ENCODE assay signal across 8 cellular contexts in genomic region chr16:3459401-3460090, GRCh38. TPM values are rescaled to one million over a fixed set of nuclear protein-coding genes. Genes with fewer than 3 reads are reported as not detected.
DNase-seq lines count a peak whose midpoint lies in the region; ATAC-seq and TF ChIP-seq lines count a peak whose summit lies in the region.

No MANE protein-coding gene starts in this region.

- H3K27ac ChIP-seq in adrenal gland: peak overlapping the region in 4 of 5 donors; percentile 89 to 99 (median 94)
- peak overlapping the region; percentile 28 to 95 for H3K27ac ChIP-seq in left lung
- peak overlapping the region in 3 of 4 donors; percentile 91 to 96 (median 93) for H3K27ac ChIP-seq in tibial nerve

- intact Hi-C loops in adrenal gland (cut with DNase I): no loop called here
- intact Hi-C loops in left lung (cut with DNase I): no loop called here

- TF ChIP-seq POLR2A in adrenal gland (IDR thresholded peaks at IDR 0.05): no peak
- TF ChIP-seq POLR2A in tibial nerve (IDR thresholded peaks at IDR 0.05): no peak

- no peaks in the 10 kb centered on the region for H3K27me3 ChIP-seq in adrenal gland
- H3K27me3 ChIP-seq in left lung: no peaks in the 10 kb centered on the region
- no peaks in the 10 kb centered on the region for H3K27me3 ChIP-seq in tibial nerve

- no peak for TF ChIP-seq EP300 in tibial nerve (IDR thresholded peaks at IDR 0.05)

- no peaks in the 10 kb centered on the region for H3K36me3 ChIP-seq in adrenal gland (replicated peaks in 1 of 2)
- H3K36me3 ChIP-seq in left lung: no peaks in the 10 kb centered on the region
- H3K36me3 ChIP-seq in tibial nerve: no peaks in the 10 kb centered on the region

- H3K4me3 ChIP-seq in adrenal gland (peak overlapping the region in 2 of 4 donors; percentile 82 to 93), left lung (peak overlapping the region in 1 of 2 donors; percentile 87), tibial nerve (peak overlapping the region in 1 of 4 donors; percentile 96)

- WGBS in adrenal gland, 4 donors: 39 to 53% (median 47%) methylated on average over 9 of the region's 9 CpGs
- 61 to 62% methylated on average over 9 of the region's 9 CpGs for WGBS in tibial nerve, 2 donors

- ATAC-seq in left lung: peak; percentile 4
- ATAC-seq in HG03025 (IDR thresholded peaks at IDR 0.05; ENCODE audit: low FRiP score, unreplicated experiment): no peak
- no peak for ATAC-seq in GM21825 (IDR thresholded peaks at IDR 0.05; ENCODE audit: unreplicated experiment)

- H3K9me3 ChIP-seq in adrenal gland (replicated peaks in 1 of 3) (no peaks in the 10 kb centered on the region), left lung (no peaks in the 10 kb centered on the region), tibial nerve (no peaks in the 10 kb centered on the region)

- H3K4me1 ChIP-seq in adrenal gland (replicated peaks in 1 of 2): peaks cover 30 to 63% of the 10 kb centered on the region in 2 donors
- H3K4me1 ChIP-seq in left lung: peaks cover 30 to 68% of the 10 kb centered on the region in 2 donors
- H3K4me1 ChIP-seq in tibial nerve: peaks cover 0 to 76% (median 38%) of the 10 kb centered on the region in 4 donors

- TF ChIP-seq CTCF in adrenal gland (IDR thresholded peaks at IDR 0.05) (no peak), left lung (IDR thresholded peaks at IDR 0.05) (no peak), tibial nerve (IDR thresholded peaks at IDR 0.05) (no peak)

- peak; percentile 58 for DNase-seq in activated effector memory CD4-positive, alpha-beta T cell treated with anti-CD3 and anti-CD28 coated beads, Interleukin-2, amount 50 U/mL, for 16 hours
- DNase-seq in activated effector memory CD4-positive, alpha-beta T cell treated with Interleukin-2 at 50 U/mL for 16 hours: no peak
- DNase-seq in adrenal gland (peak in 1 of 7 donors; percentile 39), left lung (no peak), tibial nerve (ENCODE audit: low spot score in 2 of 2) (no peak), NCI-H2227 treated with DMSO at 0.1 percent for 48 hours (lab: John Stamatoyannopoulos, UW) (no peak)

RNA-seq across cellular contexts. Expression of gene NAA60, which starts 16.1 kb away (rescaled TPM):
- 10 to 100 TPM; 42.0 to 66.0 (median 51.5) TPM for total RNA-seq in adrenal gland
- polyA plus RNA-seq in adrenal gland: 10 to 100 TPM; 67.5 to 96.3 (median 86.3) TPM
- 10 to 100 TPM; 47.8 to 49.4 TPM for total RNA-seq in left lung
- 10 to 100 TPM; 27.6 to 37.8 (median 28.0) TPM for total RNA-seq in tibial nerve

RNA-seq across cellular contexts. Expression of gene ZNF597, which starts 16.2 kb away (rescaled TPM):
- total RNA-seq in adrenal gland (1 to 10 TPM; 1.8 to 3.7 (median 2.8) TPM), left lung (1 to 10 TPM; 3.2 to 4.1 TPM), tibial nerve (1 to 10 TPM; 2.2 to 3.1 (median 2.7) TPM)
- 1 to 10 TPM; 1.2 to 2.9 (median 1.3) TPM for polyA plus RNA-seq in adrenal gland

RNA-seq across cellular contexts. Expression of gene C16orf90, which starts 35.7 kb away (rescaled TPM):
- total RNA-seq in adrenal gland (not detected), left lung (not detected), tibial nerve (not detected)
- not detected for polyA plus RNA-seq in adrenal gland

RNA-seq across cellular contexts. Expression of gene CLUAP1, which starts 41.3 kb away (rescaled TPM):
- total RNA-seq in adrenal gland: 10 to 100 TPM; 16.9 to 43.1 (median 20.4) TPM
- 10 to 100 TPM in 1 of 3 donors, 1 to 10 TPM in 2; 6.9 to 42.8 (median 9.2) TPM for polyA plus RNA-seq in adrenal gland
- 10 to 100 TPM; 21.6 to 27.3 TPM for total RNA-seq in left lung
- total RNA-seq in tibial nerve: 10 to 100 TPM; 22.3 to 36.9 (median 29.7) TPM

RNA-seq across cellular contexts. Expression of gene ZNF174, which starts 58.5 kb away (rescaled TPM):
- total RNA-seq in adrenal gland (10 to 100 TPM in 7 of 8 donors, 1 to 10 TPM in 1; 8.6 to 22.2 (median 12.4) TPM), left lung (1 to 10 TPM; 8.1 to 9.2 TPM), tibial nerve (10 to 100 TPM; 12.0 to 16.7 (median 13.1) TPM)
- 10 to 100 TPM in 1 of 3 donors, 1 to 10 TPM in 2; 4.1 to 15.4 (median 5.7) TPM for polyA plus RNA-seq in adrenal gland
